ENCODE assay signal across 10 cellular contexts in the genomic region with DNA sequence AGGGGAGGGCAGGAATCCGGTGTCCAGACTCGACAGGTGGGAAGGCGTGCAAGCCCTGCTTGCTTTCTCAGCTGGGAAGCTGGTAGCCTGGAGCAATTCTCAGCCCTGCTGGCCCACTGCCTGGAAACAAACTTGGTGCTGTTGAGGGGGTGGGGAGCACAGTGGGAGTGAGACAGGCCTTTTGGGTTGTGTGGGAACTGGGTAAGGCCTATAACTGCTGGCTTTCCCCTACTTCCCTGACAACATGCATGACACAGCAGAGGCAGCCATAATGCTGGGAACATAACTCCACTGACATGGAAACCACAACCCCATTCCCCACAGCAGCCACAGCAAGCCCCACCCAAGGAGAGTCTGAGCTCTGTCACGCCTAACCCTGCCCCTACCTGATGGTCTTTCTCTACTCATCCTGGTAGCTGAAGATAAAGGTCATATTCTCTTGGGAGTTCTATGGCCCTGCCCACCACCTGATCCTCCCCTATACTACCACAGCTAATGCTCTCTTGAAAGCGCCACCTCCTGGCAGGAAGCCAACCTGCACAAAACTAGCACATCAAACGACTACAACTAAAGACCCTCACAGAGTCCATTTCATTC.
DNase-seq lines count a peak whose midpoint lies in the region; ATAC-seq, FAIRE-seq and TF ChIP-seq lines count a peak whose summit lies in the region.
"Had no signal": no experiment of that assay in that cellular context is flagged by ENCODE, and none has a peak within 500 bp of the region (broad histone marks: within the 10 kb centered on the region; RNA-seq: fewer than 3 reads in every experiment).

No MANE protein-coding gene starts in this region.

- intact Hi-C loops in K562 (cut with micrococcal nuclease): loop anchor here (5.0 kb wide), 1 partner anchor 124 kb away; a partner anchor contains a TSS

- peaks cover 0 to 19% of the 10 kb centered on the region in 2 experiments; a peak in 1 of 3 replicates for H3K36me3 ChIP-seq in HEK293 (ENCODE audit: control insufficient read depth in 2 of 2, insufficient read depth in 1 of 2, low read length in 2 of 2)
- H3K36me3 ChIP-seq in K562 (ENCODE audit: control insufficient read depth, insufficient read depth, low read length): no peaks in the 10 kb centered on the region
- H3K36me3 ChIP-seq in gastroesophageal sphincter: peaks cover 0 to 52% of the 10 kb centered on the region in 2 donors

- no TSS peak for BruUV-seq in K562 (replicated peaks; lab: Mats Ljungman, UMichigan)

- TF ChIP-seq POLR2A in K562 (conservative IDR thresholded peaks at IDR 0.05) (no peak), gastroesophageal sphincter (IDR thresholded peaks at IDR 0.05) (no peak)

- no peaks in the 10 kb centered on the region for H3K27me3 ChIP-seq in K562 (ENCODE audit: control insufficient read depth in 2 of 2, insufficient read depth in 2 of 2, low read length in 2 of 2)
- H3K27me3 ChIP-seq in gastroesophageal sphincter: no peaks in the 10 kb centered on the region
- H3K27me3 ChIP-seq: dorsolateral prefrontal cortex had no signal

- FAIRE-seq in K562 (lab: Jason Lieb, UNC): peak; percentile 96

- DNase-seq in NCI-H82 treated with DMSO at 0.1 percent for 48 hours (lab: John Stamatoyannopoulos, UW; ENCODE audit: unreplicated experiment) (peak; percentile 13), K562 (ENCODE audit: extremely low read depth in 1 of 4, low spot score in 3 of 4) (peak; percentile 26 to 88 (median 42)), putamen (ENCODE audit: low spot score) (no peak)
- DNase-seq in stimulated activated CD4-positive, alpha-beta T cell treated with anti-CD3 and anti-CD28 coated beads, Interleukin-2, amount 100 ng/mL, for 24 hours: peak; percentile 26 to 39
- no peak for DNase-seq in effector CD4-positive, alpha-beta T cell

- H3K4me2 ChIP-seq in K562 (ENCODE audit: insufficient read depth, low read length): peak overlapping the region; percentile 45; the same call in 1 of the 2 replicates

- H4K20me1 ChIP-seq in K562 (replicated peaks; ENCODE audit: control insufficient read depth, insufficient read depth, low read length): no peaks in the 10 kb centered on the region

- TF ChIP-seq RAD21 in K562 (CRISPR knock-in tag; conservative IDR thresholded peaks at IDR 0.05 in 1 of 2, IDR thresholded peaks at IDR 0.05 in 1 of 2): peak; percentile 37 to 67; a peak in 3 of 4 replicates

- peak overlapping the region; percentile 21 to 79; a peak in 3 of 4 replicates for H3K9ac ChIP-seq in K562 (ENCODE audit: insufficient read depth in 1 of 2, low read depth in 2 of 2, low read length in 2 of 2)

- H3K4me1 ChIP-seq in HEK293 (ENCODE audit: control insufficient read depth, insufficient read depth, low read length): no peaks in the 10 kb centered on the region
- H3K4me1 ChIP-seq in K562 (replicated peaks in 1 of 2; ENCODE audit: control insufficient read depth in 2 of 2, insufficient read depth in 2 of 2, low read length in 2 of 2): peaks cover 13 to 16% of the 10 kb centered on the region in 2 experiments; a peak in 4 of 5 replicates
- H3K4me1 ChIP-seq in gastroesophageal sphincter: peaks cover 0 to 6% (median 0%) of the 10 kb centered on the region in 3 donors

- TF ChIP-seq EP300 in K562 (IDR thresholded peaks at IDR 0.05; ENCODE audit: low read length) (peak; percentile 23; the same call in 1 of the 2 replicates), gastroesophageal sphincter (IDR thresholded peaks at IDR 0.05) (no peak)

- TF ChIP-seq CTCF in GM12875 (IDR thresholded peaks at IDR 0.05; ENCODE audit: borderline replicate concordance, insufficient read depth, low read depth, low read length) (peak; percentile 59; the same call in 1 of the 2 replicates), HEK293 (tag by site-specific recombination; IDR thresholded peaks at IDR 0.05) (no peak), K562 (IDR thresholded peaks at IDR 0.05 in 2 of 3, conservative IDR thresholded peaks at IDR 0.05 in 1 of 3; ENCODE audit: insufficient read depth in 2 of 3, low read depth in 1 of 3, low read length in 3 of 3) (peak; percentile 71 to 79 (median 73)), gastroesophageal sphincter (IDR thresholded peaks at IDR 0.05) (no peak)

- H2AFZ ChIP-seq in K562 (ENCODE audit: low read depth, low read length): peak overlapping the region; percentile 80

- CTCF ChIA-PET in HEK293 (lab: Yijun Ruan, JAX) (interaction anchor here (0.6 to 1.4 kb wide), 4 partner anchors 29 to 119 kb away, joined by 3 to 5 read pairs (median 3); no protein-coding TSS in a partner anchor), K562 (lab: Yijun Ruan, JAX; ENCODE audit: low intra/inter-chr PET ratio) (interaction anchor here (0.6 to 0.8 kb wide), 2 partner anchors 242 to 254 kb away, joined by 3 read pairs; no protein-coding TSS in a partner anchor)

- no peaks in the 10 kb centered on the region for H3K79me2 ChIP-seq in K562 (ENCODE audit: control insufficient read depth, insufficient read depth, low read length)

- H3K4me3 ChIP-seq in GM12875 (ENCODE audit: low read depth, low read length): no peak overlapping the region
- H3K4me3 ChIP-seq in HEK293 (ENCODE audit: low read depth, low read length): no peak overlapping the region
- no peak overlapping the region for H3K4me3 ChIP-seq in K562
- no peak overlapping the region for H3K4me3 ChIP-seq in gastroesophageal sphincter
- H3K4me3 ChIP-seq: dorsolateral prefrontal cortex had no signal

- in situ Hi-C loops in K562 (cut with MboI): loop anchor here (10.0 kb wide), 1 partner anchor 247 kb away; no protein-coding TSS in a partner anchor

- POLR2A ChIA-PET in HEK293 (lab: Yijun Ruan, JAX): no interaction called here
- POLR2A ChIA-PET in K562 (lab: Yijun Ruan, JAX): interaction anchor here (0.6 to 1.3 kb wide), 4 partner anchors 11 to 179 kb away, joined by 3 to 7 read pairs (median 4); no protein-coding TSS in a partner anchor

- no peaks in the 10 kb centered on the region for H3K9me1 ChIP-seq in K562 (ENCODE audit: control insufficient read depth, insufficient read depth, low read length)

- ATAC-seq in K562: peak; percentile 98
- ATAC-seq in gastroesophageal sphincter: no peak

- H3K27ac ChIP-seq in HEK293 (ENCODE audit: extremely low read depth, low read depth, low read length): no peak overlapping the region
- peak overlapping the region; percentile 80 for H3K27ac ChIP-seq in K562 (ENCODE audit: extremely low read depth, low read depth, low read length)
- H3K27ac ChIP-seq in gastroesophageal sphincter: no peak overlapping the region
- H3K27ac ChIP-seq: dorsolateral prefrontal cortex, HL-60 had no signal

- WGBS in K562 (ENCODE audit: insufficient coverage, low coverage, missing lambda C conversion rate): 49% methylated on average over 6 of the region's 6 CpGs
- no CpG with 5 or more reads among the region's 6 CpGs for WGBS in gastroesophageal sphincter (ENCODE audit: low coverage in 1 of 2), 2 donors

- no peaks in the 10 kb centered on the region for H3K9me3 ChIP-seq in HEK293 (ENCODE audit: control insufficient read depth, insufficient read depth, low read depth, low read length)
- no peaks in the 10 kb centered on the region for H3K9me3 ChIP-seq in K562 (replicated peaks; ENCODE audit: control insufficient read depth, insufficient read depth, low read depth, low read length)
- peaks cover 0 to 10% (median 0%) of the 10 kb centered on the region in 3 donors for H3K9me3 ChIP-seq in gastroesophageal sphincter

TF ChIP-seq in HEK293, 187 proteins besides CTCF, POLR2A, EP300 and RAD21 (continues in another document):
- TF ChIP-seq ZFHX2 (tag by site-specific recombination; conservative IDR thresholded peaks at IDR 0.05): 0 out of 2 replicates have a peak, but pooled peaks have one; percentile 27
- TF ChIP-seq KLF10 (tag by site-specific recombination; IDR thresholded peaks at IDR 0.05): no peak
- no peak for TF ChIP-seq ZNF48 (tag by site-specific recombination; IDR thresholded peaks at IDR 0.05)
- TF ChIP-seq ZNF660 (tag by site-specific recombination; IDR thresholded peaks at IDR 0.05): no peak
- no peak for TF ChIP-seq ZNF404 (tag by site-specific recombination; IDR thresholded peaks at IDR 0.05)
- TF ChIP-seq ZNF37A (tag by site-specific recombination; IDR thresholded peaks at IDR 0.05): no peak
- TF ChIP-seq, protein P1, sequence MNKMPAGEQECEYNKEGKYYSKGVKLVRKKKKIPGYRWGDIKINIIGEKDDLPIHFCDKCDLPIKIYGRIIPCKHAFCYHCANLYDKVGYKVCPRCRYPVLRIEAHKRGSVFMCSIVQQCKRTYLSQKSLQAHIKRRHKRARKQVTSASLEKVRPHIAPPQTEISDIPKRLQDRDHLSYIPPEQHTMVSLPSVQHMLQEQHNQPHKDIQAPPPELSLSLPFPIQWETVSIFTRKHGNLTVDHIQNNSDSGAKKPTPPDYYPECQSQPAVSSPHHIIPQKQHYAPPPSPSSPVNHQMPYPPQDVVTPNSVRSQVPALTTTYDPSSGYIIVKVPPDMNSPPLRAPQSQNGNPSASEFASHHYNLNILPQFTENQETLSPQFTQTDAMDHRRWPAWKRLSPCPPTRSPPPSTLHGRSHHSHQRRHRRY (tag by site-specific recombination; IDR thresholded peaks at IDR 0.05): no peak

TF ChIP-seq in K562, 482 proteins besides CTCF, POLR2A, EP300 and RAD21 (continues in another document):
- TF ChIP-seq GATA2 (CRISPR knock-in tag; IDR thresholded peaks at IDR 0.05) (peak; percentile 52; the same call in 1 of the 2 replicates), ZNF253 (CRISPR knock-in tag; conservative IDR thresholded peaks at IDR 0.05) (no peak), HNRNPK (IDR thresholded peaks at IDR 0.05; ENCODE audit: low read depth, low read length, poor library complexity, severe bottlenecking) (no peak), SMAD2 (IDR thresholded peaks at IDR 0.05; ENCODE audit: low read depth, low read length) (no peak), SRSF7 (optimal IDR thresholded peaks at IDR 0.05; ENCODE audit: low read depth, low read length) (no peak), ILK (tag; IDR thresholded peaks at IDR 0.05; ENCODE audit: borderline replicate concordance, low read depth) (no peak), NFIX (CRISPR knock-in tag; IDR thresholded peaks at IDR 0.05; ENCODE audit: low read depth) (peak; percentile 47; the same call in 1 of the 2 replicates), NFE2 (IDR thresholded peaks at IDR 0.05; ENCODE audit: low read depth) (peak; percentile 93), ZNF23 (CRISPR knock-in tag; IDR thresholded peaks at IDR 0.05) (no peak), HDAC2 (IDR thresholded peaks at IDR 0.05) (peak; percentile 71; the same call in 1 of the 2 replicates), ARNT (IDR thresholded peaks at IDR 0.05) (no peak)
- TF ChIP-seq, protein P2, sequence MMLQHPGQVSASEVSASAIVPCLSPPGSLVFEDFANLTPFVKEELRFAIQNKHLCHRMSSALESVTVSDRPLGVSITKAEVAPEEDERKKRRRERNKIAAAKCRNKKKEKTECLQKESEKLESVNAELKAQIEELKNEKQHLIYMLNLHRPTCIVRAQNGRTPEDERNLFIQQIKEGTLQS (IDR thresholded peaks at IDR 0.05): 0 out of 2 replicates have a peak, but pooled peaks have one; percentile 9
- TF ChIP-seq, protein P2 (CRISPR knock-in tag; conservative IDR thresholded peaks at IDR 0.05): no peak

Comparison
In these comparisons a context has a peak if more than half of its experiments do, and no peak if none do; other contexts are left out.
1. CTCF ChIP-seq: peak in GM12875 (single experiment) and K562 (3 of 3); none in HEK293 (single experiment) and gastroesophageal sphincter (0 of 4).
2. DNase-seq: peak in NCI-H82 treated with DMSO at 0.1 percent for 48 hours (single experiment), K562 (4 of 4) and stimulated activated CD4-positive, alpha-beta T cell treated with anti-CD3 and anti-CD28 coated beads, Interleukin-2, amount 100 ng/mL, for 24 hours (2 of 2); none in putamen (single experiment) and effector CD4-positive, alpha-beta T cell (single experiment).